In the genomic region with DNA sequence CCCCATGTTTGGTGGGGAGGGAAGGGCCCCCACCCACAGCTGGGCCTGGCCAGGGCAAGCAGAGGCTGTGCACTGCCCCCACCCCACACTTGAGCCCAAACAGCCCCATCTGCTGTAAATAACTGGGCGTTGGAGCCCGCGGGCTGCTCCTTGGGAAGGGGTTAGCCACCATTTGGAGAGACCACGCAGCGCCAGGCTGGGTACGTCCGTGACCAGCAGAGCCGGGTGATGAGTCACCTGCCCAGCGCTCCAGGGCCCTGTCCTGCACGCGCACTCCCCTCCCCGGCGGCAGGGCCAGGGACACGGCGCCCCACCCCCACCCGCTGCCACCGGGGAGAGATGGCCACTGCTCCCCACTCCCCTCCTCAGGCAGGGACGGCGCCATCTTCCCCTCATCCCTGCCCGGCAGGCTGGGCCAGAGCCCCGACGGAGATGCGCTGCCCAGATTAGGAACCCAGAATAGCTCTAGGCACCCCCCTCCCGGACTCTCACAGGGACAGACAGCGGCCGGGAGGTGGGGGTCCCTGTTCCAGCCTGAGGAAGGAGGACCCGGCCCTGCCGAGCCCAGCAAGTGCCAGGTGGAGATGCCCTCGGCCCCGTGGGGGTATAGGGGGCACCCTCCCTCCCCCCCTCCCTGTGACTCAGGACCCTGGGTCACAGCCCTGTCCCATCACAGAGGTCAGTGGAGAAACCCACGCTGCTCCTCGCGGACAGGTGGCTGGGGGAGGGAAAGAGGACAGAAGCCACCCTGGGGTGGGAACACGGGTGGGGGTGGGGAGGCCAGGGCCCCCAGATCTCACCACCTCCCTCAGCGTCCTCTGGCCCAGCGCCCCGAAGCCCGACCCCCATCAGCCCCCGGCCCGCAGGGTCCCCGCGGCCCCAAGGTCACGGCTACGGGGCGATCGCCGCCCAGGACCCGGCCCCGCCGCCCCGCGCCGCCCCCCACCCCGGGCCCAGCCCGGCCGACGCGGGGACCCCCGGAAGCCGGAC, we compare ENCODE assay signal across 9 cellular contexts. TPM values are rescaled to one million over a fixed set of nuclear protein-coding genes. Genes with fewer than 3 reads are reported as not detected.
DNase-seq lines count a peak whose midpoint lies in the region; ATAC-seq, FAIRE-seq and TF ChIP-seq lines count a peak whose summit lies in the region.
"Had no signal": no experiment of that assay in that cellular context is flagged by ENCODE, and none has a peak within 500 bp of the region (broad histone marks: within the 10 kb centered on the region; RNA-seq: fewer than 3 reads in every experiment).

No MANE protein-coding gene starts in this region.

- H3K36me3 Mint-ChIP-seq in natural killer cell = no peaks in the 10 kb centered on the region
- no peaks in the 10 kb centered on the region for H3K36me3 Mint-ChIP-seq in natural killer cell treated with Interleukin-12 subunit alpha and Interleukin-12 subunit beta and Interleukin-15 and Interleukin-18, amount 100 ng/mL, for 72 hours
- H3K36me3 Mint-ChIP-seq: IgD-negative memory B cell had no signal

- TF ChIP-seq CTCF in natural killer cell (IDR thresholded peaks at IDR 0.05) (no peak), astrocyte of the cerebellum (IDR thresholded peaks at IDR 0.05; ENCODE audit: low read depth, low read length, missing control alignments) (no peak)

- H3K9me3 Mint-ChIP-seq in natural killer cell = no peaks in the 10 kb centered on the region
- no peaks in the 10 kb centered on the region for H3K9me3 Mint-ChIP-seq in natural killer cell treated with Interleukin-12 subunit alpha and Interleukin-12 subunit beta and Interleukin-15 and Interleukin-18, amount 100 ng/mL, for 72 hours
- H3K9me3 Mint-ChIP-seq: IgD-negative memory B cell had no signal

- in situ Hi-C loops in astrocyte of the cerebellum (cut with HindIII; ENCODE audit: low sequenced_read_pairs) = no loop called here

- no peak for ATAC-seq in natural killer cell
- ATAC-seq in natural killer cell treated with Interleukin-12 subunit alpha and Interleukin-12 subunit beta and Interleukin-15 and Interleukin-18, amount 100 ng/mL, for 72 hours = no peak
- ATAC-seq in GM18907 (IDR thresholded peaks at IDR 0.05; ENCODE audit: unreplicated experiment) = no peak
- ATAC-seq in HG03460 (IDR thresholded peaks at IDR 0.05; ENCODE audit: unreplicated experiment) = no peak

- no peak for DNase-seq in natural killer cell
- DNase-seq in natural killer cell treated with Interleukin-12 subunit alpha and Interleukin-12 subunit beta and Interleukin-15 and Interleukin-18, amount 100 ng/mL, for 72 hours (ENCODE audit: low spot score) = no peak
- no peak for DNase-seq in astrocyte of the cerebellum (ENCODE audit: low read depth)
- DNase-seq in iris pigment epithelial cell (ENCODE audit: low read depth) = peak; percentile 23
- DNase-seq in urothelium cell line (ENCODE audit: low spot score) = peak; percentile 94
- no peak for DNase-seq in NCI-H1436 (lab: John Stamatoyannopoulos, UW)

- H3K27ac Mint-ChIP-seq in natural killer cell = no peak overlapping the region
- H3K27ac Mint-ChIP-seq in natural killer cell treated with Interleukin-12 subunit alpha and Interleukin-12 subunit beta and Interleukin-15 and Interleukin-18, amount 100 ng/mL, for 72 hours = no peak overlapping the region

- intact Hi-C loops in natural killer cell (cut with micrococcal nuclease) = loop anchor here (5.0 kb wide), 1 partner anchor 474 kb away; no protein-coding TSS in a partner anchor

- peak overlapping the region; percentile 18 for H3K4me3 ChIP-seq in astrocyte of the cerebellum (ENCODE audit: low read depth, low read length)

- H3K4me1 Mint-ChIP-seq in natural killer cell = no peaks in the 10 kb centered on the region
- no peaks in the 10 kb centered on the region for H3K4me1 Mint-ChIP-seq in natural killer cell treated with Interleukin-12 subunit alpha and Interleukin-12 subunit beta and Interleukin-15 and Interleukin-18, amount 100 ng/mL, for 72 hours (ENCODE audit: low read depth in 2 of 2)

- peaks cover 0 to 2% of the 10 kb centered on the region in 2 donors for H3K27me3 Mint-ChIP-seq in natural killer cell (ENCODE audit: low read depth in 2 of 2)
- H3K27me3 Mint-ChIP-seq in natural killer cell treated with Interleukin-12 subunit alpha and Interleukin-12 subunit beta and Interleukin-15 and Interleukin-18, amount 100 ng/mL, for 72 hours = peaks cover 0 to 3% of the 10 kb centered on the region in 2 donors

- peak; percentile 99 for FAIRE-seq in urothelium cell line (lab: Jason Lieb, UNC)

- H3K4me3 Mint-ChIP-seq in natural killer cell = peak overlapping the region; percentile 55
- no peak overlapping the region for H3K4me3 Mint-ChIP-seq in natural killer cell treated with Interleukin-12 subunit alpha and Interleukin-12 subunit beta and Interleukin-15 and Interleukin-18, amount 100 ng/mL, for 72 hours

RNA-seq across cellular contexts. Expression of a gene that starts 0.6 kb away (rescaled TPM):
- under 1 TPM; 0.14 to 0.86 (median 0.35) TPM for total RNA-seq in natural killer cell
- 1 to 10 TPM; 3.1 to 6.1 TPM for total RNA-seq in natural killer cell treated with Interleukin-12 subunit alpha and Interleukin-12 subunit beta and Interleukin-15 and Interleukin-18, amount 100 ng/mL, for 72 hours

RNA-seq across cellular contexts. Expression of a gene that starts 22.3 kb away (rescaled TPM):
- total RNA-seq in natural killer cell = 100 to 1,000 TPM in 2 of 3 donors, 10 to 100 TPM in 1; 95.5 to 197 (median 159) TPM
- 10 to 100 TPM; 66.4 to 96.9 TPM for total RNA-seq in natural killer cell treated with Interleukin-12 subunit alpha and Interleukin-12 subunit beta and Interleukin-15 and Interleukin-18, amount 100 ng/mL, for 72 hours

RNA-seq across cellular contexts. Expression of a gene that starts 25.8 kb away (rescaled TPM):
- not detected for total RNA-seq in natural killer cell
- not detected for total RNA-seq in natural killer cell treated with Interleukin-12 subunit alpha and Interleukin-12 subunit beta and Interleukin-15 and Interleukin-18, amount 100 ng/mL, for 72 hours

RNA-seq across cellular contexts. Expression of a gene that starts 38.9 kb away (rescaled TPM):
- under 1 TPM in 2 of 3 donors, not detected in 1; 0.16 to 0.48 TPM for total RNA-seq in natural killer cell
- total RNA-seq in natural killer cell treated with Interleukin-12 subunit alpha and Interleukin-12 subunit beta and Interleukin-15 and Interleukin-18, amount 100 ng/mL, for 72 hours = under 1 TPM in 1 of 2 donors, not detected in 1; 0.19 TPM

RNA-seq across cellular contexts. Expression of a gene that starts 49.3 kb away (rescaled TPM):
- total RNA-seq in natural killer cell = under 1 TPM in 2 of 3 donors, not detected in 1; 0.16 to 0.23 TPM
- total RNA-seq in natural killer cell treated with Interleukin-12 subunit alpha and Interleukin-12 subunit beta and Interleukin-15 and Interleukin-18, amount 100 ng/mL, for 72 hours = not detected

Comparison
In these comparisons a context has a peak if more than half of its experiments do, and no peak if none do; other contexts are left out.
1. DNase-seq: peak in iris pigment epithelial cell (single experiment) and urothelium cell line (single experiment); none in natural killer cell (single experiment), natural killer cell treated with Interleukin-12 subunit alpha and Interleukin-12 subunit beta and Interleukin-15 and Interleukin-18, amount 100 ng/mL, for 72 hours (single experiment), astrocyte of the cerebellum (single experiment) and NCI-H1436 (single experiment).